In the genomic region with DNA sequence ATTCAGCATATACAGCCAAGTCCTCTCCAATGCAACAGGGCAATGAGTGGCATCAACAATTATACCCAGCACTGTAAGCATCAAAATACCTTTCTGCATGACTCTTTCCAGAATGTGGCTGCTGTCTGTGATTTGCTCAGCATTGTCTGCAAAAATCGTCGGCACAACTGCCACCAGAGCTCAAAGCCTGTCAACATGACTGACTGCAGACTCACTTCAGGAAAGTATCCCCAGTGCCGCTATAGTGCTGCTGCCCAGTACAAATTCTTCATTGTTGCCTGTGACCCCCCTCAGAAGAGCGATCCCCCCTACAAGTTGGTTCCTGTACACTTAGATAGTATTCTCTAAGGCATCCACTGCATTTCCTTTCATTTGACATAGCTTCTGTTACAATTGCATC, we compare ENCODE assay signal across 2 cellular contexts.
TF ChIP-seq lines count a peak whose summit lies in the region.

No MANE protein-coding gene starts in this region.

TF ChIP-seq in GM12878, 131 proteins besides CTCF, POLR2A, EP300 and RAD21:
- TF ChIP-seq SMC3 (IDR thresholded peaks at IDR 0.05; ENCODE audit: borderline replicate concordance, low read length) = no peak
- TF ChIP-seq, protein P1, sequence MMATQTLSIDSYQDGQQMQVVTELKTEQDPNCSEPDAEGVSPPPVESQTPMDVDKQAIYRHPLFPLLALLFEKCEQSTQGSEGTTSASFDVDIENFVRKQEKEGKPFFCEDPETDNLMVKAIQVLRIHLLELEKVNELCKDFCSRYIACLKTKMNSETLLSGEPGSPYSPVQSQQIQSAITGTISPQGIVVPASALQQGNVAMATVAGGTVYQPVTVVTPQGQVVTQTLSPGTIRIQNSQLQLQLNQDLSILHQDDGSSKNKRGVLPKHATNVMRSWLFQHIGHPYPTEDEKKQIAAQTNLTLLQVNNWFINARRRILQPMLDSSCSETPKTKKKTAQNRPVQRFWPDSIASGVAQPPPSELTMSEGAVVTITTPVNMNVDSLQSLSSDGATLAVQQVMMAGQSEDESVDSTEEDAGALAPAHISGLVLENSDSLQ (IDR thresholded peaks at IDR 0.05) = peak; percentile 38

TF ChIP-seq in SK-N-SH treated with all-trans-retinoic acid at 6 μM for 48 hours, 23 proteins besides CTCF, POLR2A, EP300 and RAD21:
- TF ChIP-seq, protein P2, sequence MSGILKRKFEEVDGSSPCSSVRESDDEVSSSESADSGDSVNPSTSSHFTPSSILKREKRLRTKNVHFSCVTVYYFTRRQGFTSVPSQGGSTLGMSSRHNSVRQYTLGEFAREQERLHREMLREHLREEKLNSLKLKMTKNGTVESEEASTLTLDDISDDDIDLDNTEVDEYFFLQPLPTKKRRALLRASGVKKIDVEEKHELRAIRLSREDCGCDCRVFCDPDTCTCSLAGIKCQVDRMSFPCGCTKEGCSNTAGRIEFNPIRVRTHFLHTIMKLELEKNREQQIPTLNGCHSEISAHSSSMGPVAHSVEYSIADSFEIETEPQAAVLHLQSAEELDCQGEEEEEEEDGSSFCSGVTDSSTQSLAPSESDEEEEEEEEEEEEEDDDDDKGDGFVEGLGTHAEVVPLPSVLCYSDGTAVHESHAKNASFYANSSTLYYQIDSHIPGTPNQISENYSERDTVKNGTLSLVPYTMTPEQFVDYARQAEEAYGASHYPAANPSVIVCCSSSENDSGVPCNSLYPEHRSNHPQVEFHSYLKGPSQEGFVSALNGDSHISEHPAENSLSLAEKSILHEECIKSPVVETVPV (CRISPR knock-in tag; IDR thresholded peaks at IDR 0.05) = no peak
- TF ChIP-seq, protein P3, sequence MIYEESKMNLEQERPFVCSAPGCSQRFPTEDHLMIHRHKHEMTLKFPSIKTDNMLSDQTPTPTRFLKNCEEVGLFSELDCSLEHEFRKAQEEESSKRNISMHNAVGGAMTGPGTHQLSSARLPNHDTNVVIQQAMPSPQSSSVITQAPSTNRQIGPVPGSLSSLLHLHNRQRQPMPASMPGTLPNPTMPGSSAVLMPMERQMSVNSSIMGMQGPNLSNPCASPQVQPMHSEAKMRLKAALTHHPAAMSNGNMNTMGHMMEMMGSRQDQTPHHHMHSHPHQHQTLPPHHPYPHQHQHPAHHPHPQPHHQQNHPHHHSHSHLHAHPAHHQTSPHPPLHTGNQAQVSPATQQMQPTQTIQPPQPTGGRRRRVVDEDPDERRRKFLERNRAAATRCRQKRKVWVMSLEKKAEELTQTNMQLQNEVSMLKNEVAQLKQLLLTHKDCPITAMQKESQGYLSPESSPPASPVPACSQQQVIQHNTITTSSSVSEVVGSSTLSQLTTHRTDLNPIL (CRISPR knock-in tag; IDR thresholded peaks at IDR 0.05; ENCODE audit: low read depth) = no peak
- TF ChIP-seq ZFP30 (CRISPR knock-in tag; IDR thresholded peaks at IDR 0.05) (no peak), ZNF8 (CRISPR knock-in tag; IDR thresholded peaks at IDR 0.05) (no peak), GLIS3 (CRISPR knock-in tag; IDR thresholded peaks at IDR 0.05) (no peak), SNAI2 (CRISPR knock-in tag; IDR thresholded peaks at IDR 0.05) (no peak), ISL1 (CRISPR knock-in tag; IDR thresholded peaks at IDR 0.05) (no peak)
- TF ChIP-seq, protein P4, sequence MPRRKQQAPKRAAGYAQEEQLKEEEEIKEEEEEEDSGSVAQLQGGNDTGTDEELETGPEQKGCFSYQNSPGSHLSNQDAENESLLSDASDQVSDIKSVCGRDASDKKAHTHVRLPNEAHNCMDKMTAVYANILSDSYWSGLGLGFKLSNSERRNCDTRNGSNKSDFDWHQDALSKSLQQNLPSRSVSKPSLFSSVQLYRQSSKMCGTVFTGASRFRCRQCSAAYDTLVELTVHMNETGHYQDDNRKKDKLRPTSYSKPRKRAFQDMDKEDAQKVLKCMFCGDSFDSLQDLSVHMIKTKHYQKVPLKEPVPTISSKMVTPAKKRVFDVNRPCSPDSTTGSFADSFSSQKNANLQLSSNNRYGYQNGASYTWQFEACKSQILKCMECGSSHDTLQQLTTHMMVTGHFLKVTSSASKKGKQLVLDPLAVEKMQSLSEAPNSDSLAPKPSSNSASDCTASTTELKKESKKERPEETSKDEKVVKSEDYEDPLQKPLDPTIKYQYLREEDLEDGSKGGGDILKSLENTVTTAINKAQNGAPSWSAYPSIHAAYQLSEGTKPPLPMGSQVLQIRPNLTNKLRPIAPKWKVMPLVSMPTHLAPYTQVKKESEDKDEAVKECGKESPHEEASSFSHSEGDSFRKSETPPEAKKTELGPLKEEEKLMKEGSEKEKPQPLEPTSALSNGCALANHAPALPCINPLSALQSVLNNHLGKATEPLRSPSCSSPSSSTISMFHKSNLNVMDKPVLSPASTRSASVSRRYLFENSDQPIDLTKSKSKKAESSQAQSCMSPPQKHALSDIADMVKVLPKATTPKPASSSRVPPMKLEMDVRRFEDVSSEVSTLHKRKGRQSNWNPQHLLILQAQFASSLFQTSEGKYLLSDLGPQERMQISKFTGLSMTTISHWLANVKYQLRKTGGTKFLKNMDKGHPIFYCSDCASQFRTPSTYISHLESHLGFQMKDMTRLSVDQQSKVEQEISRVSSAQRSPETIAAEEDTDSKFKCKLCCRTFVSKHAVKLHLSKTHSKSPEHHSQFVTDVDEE (CRISPR knock-in tag; IDR thresholded peaks at IDR 0.05) = no peak
- TF ChIP-seq, protein P5, sequence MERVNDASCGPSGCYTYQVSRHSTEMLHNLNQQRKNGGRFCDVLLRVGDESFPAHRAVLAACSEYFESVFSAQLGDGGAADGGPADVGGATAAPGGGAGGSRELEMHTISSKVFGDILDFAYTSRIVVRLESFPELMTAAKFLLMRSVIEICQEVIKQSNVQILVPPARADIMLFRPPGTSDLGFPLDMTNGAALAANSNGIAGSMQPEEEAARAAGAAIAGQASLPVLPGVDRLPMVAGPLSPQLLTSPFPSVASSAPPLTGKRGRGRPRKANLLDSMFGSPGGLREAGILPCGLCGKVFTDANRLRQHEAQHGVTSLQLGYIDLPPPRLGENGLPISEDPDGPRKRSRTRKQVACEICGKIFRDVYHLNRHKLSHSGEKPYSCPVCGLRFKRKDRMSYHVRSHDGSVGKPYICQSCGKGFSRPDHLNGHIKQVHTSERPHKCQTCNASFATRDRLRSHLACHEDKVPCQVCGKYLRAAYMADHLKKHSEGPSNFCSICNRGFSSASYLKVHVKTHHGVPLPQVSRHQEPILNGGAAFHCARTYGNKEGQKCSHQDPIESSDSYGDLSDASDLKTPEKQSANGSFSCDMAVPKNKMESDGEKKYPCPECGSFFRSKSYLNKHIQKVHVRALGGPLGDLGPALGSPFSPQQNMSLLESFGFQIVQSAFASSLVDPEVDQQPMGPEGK (CRISPR knock-in tag; IDR thresholded peaks at IDR 0.05; ENCODE audit: borderline replicate concordance) = no peak
TF ChIP-seq in SK-N-SH treated with all-trans-retinoic acid at 6 μM for 48 hours: peak in this region for 0.
